In the genomic region with DNA sequence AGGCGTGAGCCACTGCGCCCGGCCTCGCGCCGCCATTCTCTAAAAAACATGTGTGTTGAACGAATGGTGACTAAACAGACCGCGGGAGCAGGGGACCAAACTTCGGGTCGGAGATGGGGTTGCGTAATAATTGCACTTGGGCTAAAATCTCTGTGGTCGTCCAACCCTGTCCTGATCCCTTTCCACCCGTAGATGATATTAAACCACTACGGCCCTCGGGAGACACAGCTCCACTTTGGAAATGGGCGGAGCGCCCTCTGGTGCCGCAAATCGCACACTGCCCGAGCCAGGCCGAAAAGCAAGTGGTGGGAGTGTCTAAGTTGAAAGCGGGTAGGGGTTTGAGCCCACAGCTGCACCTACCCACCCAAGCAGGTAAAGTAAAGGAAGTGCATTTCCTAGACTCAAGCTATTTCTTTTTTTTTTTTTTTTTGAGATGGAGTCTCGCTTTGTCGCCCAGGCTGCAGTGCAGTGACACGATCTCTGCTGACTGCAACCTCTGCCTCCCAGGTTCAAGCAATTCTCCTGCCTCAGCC, we compare ENCODE assay signal across 8 cellular contexts. TPM values are rescaled to one million over a fixed set of nuclear protein-coding genes. Genes with fewer than 3 reads are reported as not detected.
DNase-seq lines count a peak whose midpoint lies in the region; ATAC-seq and TF ChIP-seq lines count a peak whose summit lies in the region.

No MANE protein-coding gene starts in this region.

- POLR2A ChIA-PET in CD8-positive, alpha-beta memory T cell (lab: Charles Lee) = interaction anchor here (0.9 to 1.0 kb wide), 3 partner anchors 17 to 93 kb away, joined by 3 to 4 read pairs (median 3); partner anchors contain the start of gene STAT3

- peak overlapping the region in 2 of 8 donors; percentile 17 to 41 for H3K27ac Mint-ChIP-seq in CD8-positive, alpha-beta memory T cell

- no peak overlapping the region for H3K4me3 ChIP-seq in CD8-positive, alpha-beta memory T cell (ENCODE audit: low read length)
- H3K4me3 ChIP-seq in SJCRH30 (no peak overlapping the region), gastroesophageal sphincter (no peak overlapping the region), trophoblast cell (ENCODE audit: low read depth, low read length) (no peak overlapping the region), tibial artery (no peak overlapping the region)

- peak; percentile 90 for TF ChIP-seq RAD21 in Ishikawa (IDR thresholded peaks at IDR 0.05; ENCODE audit: low read depth)

- H2BK120ac ChIP-seq in trophoblast cell (ENCODE audit: insufficient read depth, low read length, poor library complexity) = no peak overlapping the region

- CTCF ChIA-PET in CD8-positive, alpha-beta memory T cell (lab: Charles Lee) = interaction anchor here (0.6 to 14.7 kb wide), 32 partner anchors 8 to 380 kb away, joined by 3 to 373 read pairs (median 5); partner anchors contain the start of genes CAVIN1, GHDC, HCRT and KCNH4

- H4K91ac ChIP-seq in trophoblast cell (ENCODE audit: low read depth, low read length) = no peak overlapping the region

- peak; percentile 67 to 87 (median 74) for DNase-seq in CD8-positive, alpha-beta memory T cell
- DNase-seq in SJCRH30 = peak; percentile 78 to 86
- DNase-seq in activated gamma-delta T cell (lab: John Stamatoyannopoulos, UW) = peak; percentile 50
- peak; percentile 77 to 89 for DNase-seq in trophoblast cell
- DNase-seq in tibial artery = peak; percentile 89 to 91

- H2AK5ac ChIP-seq in trophoblast cell (ENCODE audit: low read length) = no peak overlapping the region

- intact Hi-C loops in tibial artery (cut with DNase I; ENCODE audit: low total_unique reads) = loop anchor here (2.0 to 5.0 kb wide), 2 partner anchors 83 to 111 kb away; no protein-coding TSS in a partner anchor

- H2AFZ ChIP-seq in trophoblast cell (ENCODE audit: insufficient read depth, low read length, poor library complexity) = no peak overlapping the region

- H3K79me1 ChIP-seq in trophoblast cell (ENCODE audit: low read length) = no peaks in the 10 kb centered on the region

- peaks cover 2% of the 10 kb centered on the region for H3K79me2 ChIP-seq in trophoblast cell (ENCODE audit: control insufficient read depth, insufficient read depth, low read length, poor library complexity)

- no peak overlapping the region for H3K18ac ChIP-seq in trophoblast cell (ENCODE audit: low read length)

- no peak overlapping the region for H3K4ac ChIP-seq in trophoblast cell (ENCODE audit: low read depth, low read length)

- WGBS in gastroesophageal sphincter (ENCODE audit: low coverage in 1 of 2), 2 donors = 10 to 42% methylated on average over 6 to 16 of the region's 26 CpGs
- WGBS in trophoblast cell (ENCODE audit: extremely low coverage, insufficient coverage, insufficient read length) = no CpG with 5 or more reads among the region's 26 CpGs

- no peak overlapping the region for H3K14ac ChIP-seq in trophoblast cell (ENCODE audit: low read length)

- H3K36me3 Mint-ChIP-seq in CD8-positive, alpha-beta memory T cell = no peaks in the 10 kb centered on the region

- H3K4me2 ChIP-seq in trophoblast cell (ENCODE audit: low read length) = no peak overlapping the region

- no peak overlapping the region for H3K27ac ChIP-seq in CD8-positive, alpha-beta memory T cell (ENCODE audit: low read depth, low read length)
- H3K27ac ChIP-seq in SJCRH30 = no peak overlapping the region
- H3K27ac ChIP-seq in gastroesophageal sphincter = peak overlapping the region in 3 of 4 donors; percentile 90 to 99 (median 97)
- H3K27ac ChIP-seq in trophoblast cell (ENCODE audit: low read depth, low read length) = no peak overlapping the region
- peak overlapping the region; percentile 98 to 100 for H3K27ac ChIP-seq in tibial artery

- H4K12ac ChIP-seq in trophoblast cell (ENCODE audit: low read depth, low read length) = no peak overlapping the region

- TF ChIP-seq CTCF in gastroesophageal sphincter (IDR thresholded peaks at IDR 0.05) = peak in 3 of 4 experiments; percentile 89
- peak; percentile 82 to 90 for TF ChIP-seq CTCF in tibial artery (IDR thresholded peaks at IDR 0.05)

- H2BK12ac ChIP-seq in trophoblast cell (ENCODE audit: low read length) = no peak overlapping the region

- H3K27me3 Mint-ChIP-seq in CD8-positive, alpha-beta memory T cell = peaks cover 0 to 2% of the 10 kb centered on the region in 2 donors

- no peaks in the 10 kb centered on the region for H3K9me3 ChIP-seq in CD8-positive, alpha-beta memory T cell (ENCODE audit: low read length)
- no peaks in the 10 kb centered on the region for H3K9me3 ChIP-seq in SJCRH30 (replicated peaks)
- H3K9me3 ChIP-seq in gastroesophageal sphincter = no peaks in the 10 kb centered on the region
- peaks cover 1% of the 10 kb centered on the region for H3K9me3 ChIP-seq in trophoblast cell (ENCODE audit: insufficient read depth, low read depth, low read length)
- no peaks in the 10 kb centered on the region for H3K9me3 ChIP-seq in tibial artery

- no peak overlapping the region for H4K8ac ChIP-seq in trophoblast cell (ENCODE audit: low read depth, low read length)

- peaks cover 9% of the 10 kb centered on the region for H3K4me1 ChIP-seq in CD8-positive, alpha-beta memory T cell (ENCODE audit: insufficient read depth, low read length)
- H3K4me1 ChIP-seq in SJCRH30 (peaks cover 30% of the 10 kb centered on the region), gastroesophageal sphincter (peaks cover 23 to 98% (median 55%) of the 10 kb centered on the region in 3 donors), trophoblast cell (ENCODE audit: control insufficient read depth in 1 of 2, insufficient read depth in 2 of 2, low read length in 2 of 2) (peaks cover 5 to 8% of the 10 kb centered on the region in 2 experiments), tibial artery (peaks cover 12 to 93% (median 76%) of the 10 kb centered on the region in 4 donors)

- peaks cover 6 to 11% (median 9%) of the 10 kb centered on the region in 3 donors for H3K4me1 Mint-ChIP-seq in CD8-positive, alpha-beta memory T cell

- no peak for TF ChIP-seq EP300 in Ishikawa (IDR thresholded peaks at IDR 0.05; ENCODE audit: borderline replicate concordance)
- TF ChIP-seq EP300 in gastroesophageal sphincter (IDR thresholded peaks at IDR 0.05) = no peak

- no peak for TF ChIP-seq POLR2A in gastroesophageal sphincter (IDR thresholded peaks at IDR 0.05)

- H3K4me3 Mint-ChIP-seq in CD8-positive, alpha-beta memory T cell = peak overlapping the region in 1 of 7 donors; percentile 78

- H3K9me3 Mint-ChIP-seq in CD8-positive, alpha-beta memory T cell = no peaks in the 10 kb centered on the region

- no peaks in the 10 kb centered on the region for H3K36me3 ChIP-seq in CD8-positive, alpha-beta memory T cell (ENCODE audit: insufficient read depth, low read length)
- peaks cover 3% of the 10 kb centered on the region; the same call in 1 of the 2 replicates for H3K36me3 ChIP-seq in SJCRH30
- peaks cover 0 to 36% of the 10 kb centered on the region in 2 donors for H3K36me3 ChIP-seq in gastroesophageal sphincter
- H3K36me3 ChIP-seq in trophoblast cell (ENCODE audit: control insufficient read depth in 1 of 2, insufficient read depth in 2 of 2, low read length in 2 of 2) = peaks cover 15 to 19% of the 10 kb centered on the region in 2 experiments
- H3K36me3 ChIP-seq in tibial artery = peaks cover 17 to 35% (median 31%) of the 10 kb centered on the region in 3 donors

- H3K27me3 ChIP-seq in CD8-positive, alpha-beta memory T cell (ENCODE audit: insufficient read depth, low read length, poor library complexity, severe bottlenecking) = no peaks in the 10 kb centered on the region
- no peaks in the 10 kb centered on the region for H3K27me3 ChIP-seq in SJCRH30
- H3K27me3 ChIP-seq in gastroesophageal sphincter = no peaks in the 10 kb centered on the region
- H3K27me3 ChIP-seq in trophoblast cell (ENCODE audit: insufficient read depth, low read length) = no peaks in the 10 kb centered on the region
- no peaks in the 10 kb centered on the region for H3K27me3 ChIP-seq in tibial artery

- H3K23ac ChIP-seq in trophoblast cell (ENCODE audit: low read length) = no peak overlapping the region

- no peak overlapping the region for H3K9ac ChIP-seq in trophoblast cell (ENCODE audit: low read length)

- no peak overlapping the region for H2BK5ac ChIP-seq in trophoblast cell (ENCODE audit: low read depth, low read length, poor library complexity)

- ATAC-seq in gastroesophageal sphincter = peak; percentile 60
- no peak for ATAC-seq in GM18873 (IDR thresholded peaks at IDR 0.05; ENCODE audit: low FRiP score, unreplicated experiment)

TF ChIP-seq in Ishikawa, 13 proteins besides CTCF, POLR2A, EP300 and RAD21:
- TF ChIP-seq, protein P1, sequence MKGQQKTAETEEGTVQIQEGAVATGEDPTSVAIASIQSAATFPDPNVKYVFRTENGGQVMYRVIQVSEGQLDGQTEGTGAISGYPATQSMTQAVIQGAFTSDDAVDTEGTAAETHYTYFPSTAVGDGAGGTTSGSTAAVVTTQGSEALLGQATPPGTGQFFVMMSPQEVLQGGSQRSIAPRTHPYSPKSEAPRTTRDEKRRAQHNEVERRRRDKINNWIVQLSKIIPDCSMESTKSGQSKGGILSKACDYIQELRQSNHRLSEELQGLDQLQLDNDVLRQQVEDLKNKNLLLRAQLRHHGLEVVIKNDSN (IDR thresholded peaks at IDR 0.05) = no peak
- TF ChIP-seq CREB1 (IDR thresholded peaks at IDR 0.05; ENCODE audit: low read depth) (no peak), NFIC (IDR thresholded peaks at IDR 0.05) (no peak), CEBPB (IDR thresholded peaks at IDR 0.05) (peak; percentile 66), EGR1 (IDR thresholded peaks at IDR 0.05) (no peak), ZBTB7A (IDR thresholded peaks at IDR 0.05; ENCODE audit: low read depth) (0 out of 2 replicates have a peak, but pooled peaks have one; percentile 46)
- TF ChIP-seq, protein P2, sequence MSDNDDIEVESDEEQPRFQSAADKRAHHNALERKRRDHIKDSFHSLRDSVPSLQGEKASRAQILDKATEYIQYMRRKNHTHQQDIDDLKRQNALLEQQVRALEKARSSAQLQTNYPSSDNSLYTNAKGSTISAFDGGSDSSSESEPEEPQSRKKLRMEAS (IDR thresholded peaks at IDR 0.05) = no peak

RNA-seq across cellular contexts. Expression of gene CAVIN1, which starts 17.0 kb away (rescaled TPM):
- under 1 TPM; 0.18 to 0.22 TPM for total RNA-seq in CD8-positive, alpha-beta memory T cell
- not detected for polyA plus RNA-seq in CD8-positive, alpha-beta memory T cell
- total RNA-seq in SJCRH30 (2014; rRNA removed; shearing (Covaris generic)) = 46.9 and 47.8 TPM in 2 replicates
- total RNA-seq in gastroesophageal sphincter = 1,000 to 10,000 TPM in 2 of 4 donors, 100 to 1,000 TPM in 2; 615 to 1,266 (median 897) TPM
- 41.6 and 44.0 TPM in 2 replicates for polyA plus RNA-seq in trophoblast cell (2013)

RNA-seq across cellular contexts. Expression of gene STAT3, which starts 17.8 kb away (rescaled TPM):
- total RNA-seq in CD8-positive, alpha-beta memory T cell = 100 to 1,000 TPM; 148 to 155 TPM
- polyA plus RNA-seq in CD8-positive, alpha-beta memory T cell = 166 TPM
- total RNA-seq in SJCRH30 (2014; rRNA removed; shearing (Covaris generic)) = 107 and 113 TPM in 2 replicates
- 100 to 1,000 TPM; 146 to 253 (median 205) TPM for total RNA-seq in gastroesophageal sphincter
- polyA plus RNA-seq in trophoblast cell (2013) = 30.4 and 32.5 TPM in 2 replicates

RNA-seq across cellular contexts. Expression of gene ATP6V0A1, which starts 52.6 kb away (rescaled TPM):
- 1 to 10 TPM; 3.0 to 3.6 TPM for total RNA-seq in CD8-positive, alpha-beta memory T cell
- polyA plus RNA-seq in CD8-positive, alpha-beta memory T cell = 5.5 TPM
- 25.3 and 30.9 TPM in 2 replicates for total RNA-seq in SJCRH30 (2014; rRNA removed; shearing (Covaris generic))
- 10 to 100 TPM; 47.5 to 84.5 (median 65.4) TPM for total RNA-seq in gastroesophageal sphincter
- 62.3 and 70.2 TPM in 2 replicates for polyA plus RNA-seq in trophoblast cell (2013)

Comparison
In these comparisons a context has a peak if more than half of its experiments do, and no peak if none do; other contexts are left out.
1. H3K27ac ChIP-seq: peak in gastroesophageal sphincter (3 of 4) and tibial artery (2 of 2); none in CD8-positive, alpha-beta memory T cell (single experiment), SJCRH30 (single experiment) and trophoblast cell (single experiment).
2. RNA of gene CAVIN1, which starts 17.0 kb away (total RNA-seq): 615 to 1,266 TPM in gastroesophageal sphincter and 46.9 to 47.8 TPM in SJCRH30; 0.18 to 0.22 TPM in CD8-positive, alpha-beta memory T cell; every median in the first group is over 10 times any median in the second.
3. Peak in every context shown above with its lines, with median percentiles within 50 percentile points of each other: DNase-seq.